In genomic region chr3:72231439-72232196, GRCh38 we compare ENCODE assay signal across 27 cellular contexts.
DNase-seq lines count a peak whose midpoint lies in the region; ATAC-seq, FAIRE-seq and TF ChIP-seq lines count a peak whose summit lies in the region.
"Had no signal": no experiment of that assay in that cellular context is flagged by ENCODE, and none has a peak within 500 bp of the region (broad histone marks: within the 10 kb centered on the region; RNA-seq: fewer than 3 reads in every experiment).

No MANE protein-coding gene starts in this region.

- H3K36me3 ChIP-seq in K562 (ENCODE audit: control insufficient read depth, insufficient read depth, low read length): no peaks in the 10 kb centered on the region
- no peaks in the 10 kb centered on the region for H3K36me3 ChIP-seq in HepG2 (replicated peaks in 1 of 2; ENCODE audit: control insufficient read depth in 1 of 2, insufficient read depth in 2 of 2, low read length in 2 of 2)
- H3K36me3 ChIP-seq: heart right ventricle had no signal

- intact Hi-C loops in K562 (cut with micrococcal nuclease): no loop called here
- intact Hi-C loops in HepG2 (cut with micrococcal nuclease; ENCODE audit: unreplicated experiment): no loop called here
- intact Hi-C loops in posterior vena cava (cut with DNase I): no loop called here

- H2AFZ ChIP-seq in K562 (ENCODE audit: low read depth, low read length): peak overlapping the region; percentile 53; the same call in 1 of the 2 replicates
- H2AFZ ChIP-seq in HepG2 (ENCODE audit: low read length): no peak overlapping the region

- H3K27me3 ChIP-seq in K562 (ENCODE audit: control insufficient read depth in 2 of 2, insufficient read depth in 2 of 2, low read length in 2 of 2): no peaks in the 10 kb centered on the region
- H3K27me3 ChIP-seq in HepG2 (ENCODE audit: control insufficient read depth in 1 of 2, insufficient read depth in 2 of 2, low read length in 2 of 2): no peaks in the 10 kb centered on the region

- CTCF ChIA-PET in K562 (lab: Yijun Ruan, JAX; ENCODE audit: low intra/inter-chr PET ratio) (no interaction called here), HepG2 (lab: Yijun Ruan, JAX; ENCODE audit: low intra/inter-chr PET ratio, low total read pairs) (no interaction called here)

- DNase-seq in K562 (ENCODE audit: extremely low read depth in 1 of 4, low spot score in 3 of 4) (peak in 2 of 4 experiments; percentile 25 to 44), HepG2 (ENCODE audit: low spot score) (peak; percentile 7), substantia nigra (lab: John Stamatoyannopoulos, UW) (peak in 48 of 49 donors; percentile 9 to 91 (median 69)), OCI-M2 (lab: John Stamatoyannopoulos, UW; ENCODE audit: unreplicated experiment) (no peak), posterior vena cava (ENCODE audit: low spot score) (no peak)
- DNase-seq: activated CD8-positive, alpha-beta T cell treated with anti-CD3 and anti-CD28 coated beads for 36 hours; activated naive CD4-positive, alpha-beta T cell treated with anti-CD3 and anti-CD28 coated beads, Interleukin-2, amount 10 ng/mL, durations not matched to agents 7 days and 5 days; activated T-cell treated with anti-CD3 and anti-CD28 coated beads, Interleukin-2, amount 50 U/mL, for 4 hours; CD4-positive, alpha-beta T cell; DMS153; effector memory CD8-positive, alpha-beta T cell; GDM1; heart right ventricle; NCI-H1436 treated with DMSO at 0.1 percent for 48 hours; NCI-H526; small intestine; stimulated activated CD4-positive, alpha-beta T cell treated with anti-CD3 and anti-CD28 coated beads, Interleukin-4, amount 100 ng/mL, for 1 hour; stimulated activated naive CD8-positive, alpha-beta T cell treated with anti-CD3 and anti-CD28 coated beads, Interleukin-15, amount 100 ng/mL, for 72 hours; T-helper 9 cell had no signal

- in situ Hi-C loops in K562 (cut with MboI) (no loop called here), HepG2 (cut with HindIII; ENCODE audit: extremely low pct_ligation_motif_present, low pct_unique_long_range_greater_than_20kb) (no loop called here)

- POLR2A ChIA-PET in K562 (lab: Yijun Ruan, JAX): no interaction called here
- POLR2A ChIA-PET in HepG2 (lab: Yijun Ruan, JAX): no interaction called here

- H3K27ac ChIP-seq in C4-2B (peak overlapping the region; percentile 58), K562 (ENCODE audit: extremely low read depth, low read depth, low read length) (no peak overlapping the region), HepG2 (ENCODE audit: extremely low read length, insufficient read depth, low read length) (no peak overlapping the region), substantia nigra (ENCODE audit: low read depth, low read length, poor library complexity, severe bottlenecking) (peak overlapping the region; percentile 85)
- H3K27ac ChIP-seq: heart right ventricle, psoas muscle, RWPE1 had no signal

- WGBS in K562 (ENCODE audit: insufficient coverage, low coverage, missing lambda C conversion rate): 6% methylated on average over 10 of the region's 10 CpGs
- 44% methylated on average over 6 of the region's 10 CpGs for WGBS in HepG2 (ENCODE audit: low lambda C conversion rate)

- H3K4me2 ChIP-seq in K562 (ENCODE audit: insufficient read depth, low read length): peak overlapping the region; percentile 18; the same call in 1 of the 2 replicates
- no peak overlapping the region for H3K4me2 ChIP-seq in HepG2 (ENCODE audit: low read depth, low read length)

- H3K79me2 ChIP-seq in K562 (ENCODE audit: control insufficient read depth, insufficient read depth, low read length): no peaks in the 10 kb centered on the region
- no peaks in the 10 kb centered on the region for H3K79me2 ChIP-seq in HepG2 (ENCODE audit: insufficient read depth, low read length)

- TF ChIP-seq POLR2A in K562 (conservative IDR thresholded peaks at IDR 0.05): no peak
- no peak for TF ChIP-seq POLR2A in HepG2 (IDR thresholded peaks at IDR 0.05; ENCODE audit: insufficient read depth in 1 of 2, low read depth in 2 of 2, low read length in 2 of 2)

- H4K20me1 ChIP-seq in K562 (replicated peaks; ENCODE audit: control insufficient read depth, insufficient read depth, low read length) (no peaks in the 10 kb centered on the region), HepG2 (ENCODE audit: insufficient read depth, low read length) (no peaks in the 10 kb centered on the region)

- H3K9ac ChIP-seq in K562 (ENCODE audit: insufficient read depth in 1 of 2, low read depth in 2 of 2, low read length in 2 of 2) (no peak overlapping the region), HepG2 (ENCODE audit: insufficient read depth, low read depth, low read length) (no peak overlapping the region)

- H3K4me3 ChIP-seq in K562: no peak overlapping the region
- H3K4me3 ChIP-seq in HepG2 (replicated peaks in 1 of 3; ENCODE audit: insufficient read depth in 1 of 3, low read depth in 2 of 3, low read length in 3 of 3): no peak overlapping the region
- H3K4me3 ChIP-seq: heart right ventricle, psoas muscle had no signal

- TF ChIP-seq CTCF in C4-2B (conservative IDR thresholded peaks at IDR 0.05) (no peak), K562 (IDR thresholded peaks at IDR 0.05 in 2 of 3, conservative IDR thresholded peaks at IDR 0.05 in 1 of 3; ENCODE audit: insufficient read depth in 2 of 3, low read depth in 1 of 3, low read length in 3 of 3) (no peak), HepG2 (CRISPR knock-in tag; IDR thresholded peaks at IDR 0.05) (no peak)

- TF ChIP-seq EP300 in K562 (IDR thresholded peaks at IDR 0.05; ENCODE audit: low read length) (no peak), HepG2 (IDR thresholded peaks at IDR 0.05; ENCODE audit: low read depth in 2 of 2, low read length in 2 of 2) (no peak), HepG2 (CRISPR knock-in tag; IDR thresholded peaks at IDR 0.05; ENCODE audit: borderline replicate concordance) (no peak)

- H3K9me1 ChIP-seq in K562 (ENCODE audit: control insufficient read depth, insufficient read depth, low read length): no peaks in the 10 kb centered on the region

- H3K4me1 ChIP-seq in K562 (replicated peaks in 1 of 2; ENCODE audit: control insufficient read depth in 2 of 2, insufficient read depth in 2 of 2, low read length in 2 of 2) (peaks cover 0 to 15% of the 10 kb centered on the region in 2 experiments; a peak in 3 of 5 replicates), HepG2 (ENCODE audit: insufficient read depth, low read length) (no peaks in the 10 kb centered on the region)

- BruUV-seq in K562 (replicated peaks; lab: Mats Ljungman, UMichigan): no TSS peak
- BruUV-seq in HepG2 (replicated peaks; lab: Mats Ljungman, UMichigan): no TSS peak

- peak; percentile 72 for FAIRE-seq in K562 (lab: Jason Lieb, UNC)
- no peak for FAIRE-seq in HepG2 (lab: Jason Lieb, UNC)
- FAIRE-seq: astrocyte, islet of Langerhans, small intestine had no signal

- peak; percentile 80 for ATAC-seq in K562
- ATAC-seq in HepG2: peak; percentile 51; the same call in 2 of the 3 replicates
- ATAC-seq in HG02798 (IDR thresholded peaks at IDR 0.05; ENCODE audit: poor library complexity, unreplicated experiment): no peak
- ATAC-seq in HG02610 (IDR thresholded peaks at IDR 0.05; ENCODE audit: unreplicated experiment): no peak
- ATAC-seq: activated CD4-positive, CD25-positive, alpha-beta regulatory T cell treated with anti-CD3 and anti-CD28 coated beads, Interleukin-2, amount 50 U/mL, for 24 hours; activated CD8-positive, alpha-beta T cell treated with anti-CD3 and anti-CD28 coated beads for 36 hours; activated T-cell treated with anti-CD3 and anti-CD28 coated beads, Interleukin-2, amount 50 U/mL, for 4 hours; effector memory CD8-positive, alpha-beta T cell; heart right ventricle; psoas muscle; stimulated activated naive CD8-positive, alpha-beta T cell treated with anti-CD3 and anti-CD28 coated beads, Interleukin-15, amount 100 ng/mL, for 72 hours had no signal

- no peaks in the 10 kb centered on the region for H3K9me3 ChIP-seq in K562 (replicated peaks; ENCODE audit: control insufficient read depth, insufficient read depth, low read depth, low read length)
- no peaks in the 10 kb centered on the region; the same call in 1 of the 2 replicates for H3K9me3 ChIP-seq in HepG2 (ENCODE audit: low read length)
- H3K9me3 ChIP-seq: psoas muscle had no signal

- TF ChIP-seq RAD21 in K562 (CRISPR knock-in tag; conservative IDR thresholded peaks at IDR 0.05 in 1 of 2, IDR thresholded peaks at IDR 0.05 in 1 of 2): no peak
- no peak for TF ChIP-seq RAD21 in HepG2 (CRISPR knock-in tag; IDR thresholded peaks at IDR 0.05)

TF ChIP-seq in K562, 482 proteins besides CTCF, POLR2A, EP300 and RAD21 (continues in another document):
- TF ChIP-seq CTBP1 (IDR thresholded peaks at IDR 0.05; ENCODE audit: borderline replicate concordance): peak; percentile 64; the same call in 1 of the 2 replicates
- no peak for TF ChIP-seq ZNF512 (tag; IDR thresholded peaks at IDR 0.05)
- TF ChIP-seq RUNX1 (IDR thresholded peaks at IDR 0.05; ENCODE audit: low read depth): no peak
- peak; percentile 49; the same call in 1 of the 2 replicates for TF ChIP-seq L3MBTL2 (IDR thresholded peaks at IDR 0.05)

TF ChIP-seq in HepG2, 621 proteins besides CTCF, POLR2A, EP300 and RAD21 (continues in another document):
- no peak for TF ChIP-seq HNRNPL (IDR thresholded peaks at IDR 0.05; ENCODE audit: low read depth, low read length)
- TF ChIP-seq ZNF280D (CRISPR knock-in tag; IDR thresholded peaks at IDR 0.05): no peak
- TF ChIP-seq HMG20A (CRISPR knock-in tag; IDR thresholded peaks at IDR 0.05; ENCODE audit: borderline replicate concordance): no peak
- TF ChIP-seq FOSL2 (CRISPR knock-in tag; IDR thresholded peaks at IDR 0.05): 0 out of 2 replicates have a peak, but pooled peaks have one; percentile 33

Comparison
In these comparisons a context has a peak if more than half of its experiments do, and no peak if none do; other contexts are left out.
1. H3K27ac ChIP-seq: peak in C4-2B (single experiment) and substantia nigra (single experiment); none in K562 (single experiment) and HepG2 (single experiment).
2. ATAC-seq: peak in K562 (single experiment) and HepG2 (single experiment); none in HG02798 (single experiment) and HG02610 (single experiment).
3. DNase-seq: peak in HepG2 (single experiment) and substantia nigra (48 of 49); none in OCI-M2 (single experiment) and posterior vena cava (single experiment).